30 cellular contexts compared by ENCODE assay signal in genomic region chr5:154722097-154722496, GRCh38.
"Had no signal": no experiment of that assay in that cellular context is flagged by ENCODE, and none has a peak within 500 bp of the region (broad histone marks: within the 10 kb centered on the region; RNA-seq: fewer than 3 reads in every experiment).

No MANE protein-coding gene starts in this region.

- H3K27me3 ChIP-seq: heart left ventricle, pancreas, stomach, thyroid gland, upper lobe of left lung, vagina had no signal

- H3K36me3 Mint-ChIP-seq: activated CD4-positive, alpha-beta memory T cell treated with anti-CD3 and anti-CD28 coated beads for 36 hours; naive B cell; stimulated activated naive B cell treated with anti-CD40 and anti-IgM and Interleukin-4, amounts not matched to agents 10 μg/mL and 1 μg/mL and 100 μg/mL, for 72 hours had no signal

- DNase-seq: activated CD4-positive, alpha-beta memory T cell treated with anti-CD3 and anti-CD28 coated beads for 36 hours; activated CD4-positive, alpha-beta T cell treated with anti-CD3 and anti-CD28 coated beads, Interleukin-2, amount 10 ng/mL, durations not matched to agents 24 days and 14 days; activated CD8-positive, alpha-beta memory T cell treated with anti-CD3 and anti-CD28 coated beads, Interleukin-2, amount 50 U/mL, for 4 hours; activated naive CD4-positive, alpha-beta T cell treated with anti-CD3 and anti-CD28 coated beads for 36 hours; activated T-cell treated with anti-CD3 and anti-CD28 coated beads, Interleukin-2, amount 50 U/mL, for 1 hour; anterior cingulate cortex; dermis blood vessel endothelial cell; effector memory CD4-positive, alpha-beta T cell; foreskin fibroblast; heart left ventricle; hypothalamus; left cardiac atrium; left ventricle myocardium superior; naive B cell; nucleus accumbens; pancreas; retina; stimulated activated CD4-positive, alpha-beta T cell treated with anti-CD3 and anti-CD28 coated beads, Interleukin-15, amount 100 ng/mL, for 24 hours; stimulated activated CD4-positive, alpha-beta T cell treated with anti-CD3 and anti-CD28 coated beads, Interleukin-2, amount 100 ng/mL, for 24 hours; stimulated activated naive B cell treated with anti-CD40 and anti-IgM and Interleukin-4, amounts not matched to agents 10 μg/mL and 1 μg/mL and 100 μg/mL, for 72 hours; stomach; T-helper 1 cell; upper lobe of left lung had no signal

- H3K36me3 ChIP-seq: heart left ventricle, pancreas, prostate gland, stomach, thyroid gland, upper lobe of left lung, vagina had no signal

- H3K4me1 Mint-ChIP-seq: activated CD4-positive, alpha-beta T cell treated with anti-CD3 and anti-CD28 coated beads, Interleukin-2, amount 10 ng/mL, durations not matched to agents 24 days and 14 days; naive B cell; stimulated activated naive B cell treated with anti-CD40 and anti-IgM and Interleukin-4, amounts not matched to agents 10 μg/mL and 1 μg/mL and 100 μg/mL, for 72 hours had no signal

- H3K27ac Mint-ChIP-seq: activated CD4-positive, alpha-beta memory T cell treated with anti-CD3 and anti-CD28 coated beads for 36 hours; activated CD4-positive, alpha-beta T cell treated with anti-CD3 and anti-CD28 coated beads, Interleukin-2, amount 10 ng/mL, durations not matched to agents 24 days and 14 days; activated naive CD4-positive, alpha-beta T cell treated with anti-CD3 and anti-CD28 coated beads for 36 hours; activated T-helper 1 cell treated with anti-CD3 and anti-CD28 coated beads, Interleukin-12 subunit alpha, Interleukin-12 subunit beta, Interleukin-2, Interleukin-4 antibody, amounts not matched to agents 30 ng/mL and 10 ng/mL and 1 ng/mL, durations not matched to agents 14 hours and 24 hours and 36 hours; naive B cell; stimulated activated naive B cell treated with anti-CD40 and anti-IgM and Interleukin-4, amounts not matched to agents 10 μg/mL and 1 μg/mL and 100 μg/mL, for 72 hours had no signal

- H3K9me3 ChIP-seq: heart left ventricle, pancreas, prostate gland, stomach, thyroid gland, upper lobe of left lung, vagina had no signal

- H3K27ac ChIP-seq: heart left ventricle, pancreas, prostate gland, stomach, thyroid gland, upper lobe of left lung, vagina, VCaP had no signal

- H3K4me3 ChIP-seq: heart left ventricle, pancreas, prostate gland, stomach, thyroid gland, upper lobe of left lung, vagina had no signal

- H3K9me3 Mint-ChIP-seq: activated CD4-positive, alpha-beta memory T cell treated with anti-CD3 and anti-CD28 coated beads for 36 hours; activated CD4-positive, alpha-beta T cell treated with anti-CD3 and anti-CD28 coated beads, Interleukin-2, amount 10 ng/mL, durations not matched to agents 24 days and 14 days; activated naive CD4-positive, alpha-beta T cell treated with anti-CD3 and anti-CD28 coated beads for 36 hours; activated T-helper 1 cell treated with anti-CD3 and anti-CD28 coated beads, Interleukin-12 subunit alpha, Interleukin-12 subunit beta, Interleukin-2, Interleukin-4 antibody, amounts not matched to agents 30 ng/mL and 10 ng/mL and 1 ng/mL, durations not matched to agents 14 hours and 24 hours and 36 hours; naive B cell; stimulated activated naive B cell treated with anti-CD40 and anti-IgM and Interleukin-4, amounts not matched to agents 10 μg/mL and 1 μg/mL and 100 μg/mL, for 72 hours had no signal

- H3K4me3 Mint-ChIP-seq: activated CD4-positive, alpha-beta memory T cell treated with anti-CD3 and anti-CD28 coated beads for 36 hours; activated CD4-positive, alpha-beta T cell treated with anti-CD3 and anti-CD28 coated beads, Interleukin-2, amount 10 ng/mL, durations not matched to agents 24 days and 14 days; activated naive CD4-positive, alpha-beta T cell treated with anti-CD3 and anti-CD28 coated beads for 36 hours; activated T-helper 1 cell treated with anti-CD3 and anti-CD28 coated beads, Interleukin-12 subunit alpha, Interleukin-12 subunit beta, Interleukin-2, Interleukin-4 antibody, amounts not matched to agents 30 ng/mL and 10 ng/mL and 1 ng/mL, durations not matched to agents 14 hours and 24 hours and 36 hours; naive B cell; stimulated activated naive B cell treated with anti-CD40 and anti-IgM and Interleukin-4, amounts not matched to agents 10 μg/mL and 1 μg/mL and 100 μg/mL, for 72 hours had no signal

- H3K4me1 ChIP-seq: prostate gland, upper lobe of left lung had no signal

- ATAC-seq: activated CD4-positive, CD25-positive, alpha-beta regulatory T cell treated with anti-CD3 and anti-CD28 coated beads, Interleukin-2, amount 50 U/mL, for 24 hours; esophagus mucosa; heart left ventricle; left cardiac atrium; left ventricle myocardium superior; stimulated activated naive B cell treated with anti-CD40 and anti-IgM and Interleukin-4, amounts not matched to agents 10 μg/mL and 1 μg/mL and 100 μg/mL, for 72 hours had no signal

- H3K27me3 Mint-ChIP-seq: activated CD4-positive, alpha-beta memory T cell treated with anti-CD3 and anti-CD28 coated beads for 36 hours had no signal
